Comparison of ENCODE assay signal across 16 cellular contexts in the genomic region with DNA sequence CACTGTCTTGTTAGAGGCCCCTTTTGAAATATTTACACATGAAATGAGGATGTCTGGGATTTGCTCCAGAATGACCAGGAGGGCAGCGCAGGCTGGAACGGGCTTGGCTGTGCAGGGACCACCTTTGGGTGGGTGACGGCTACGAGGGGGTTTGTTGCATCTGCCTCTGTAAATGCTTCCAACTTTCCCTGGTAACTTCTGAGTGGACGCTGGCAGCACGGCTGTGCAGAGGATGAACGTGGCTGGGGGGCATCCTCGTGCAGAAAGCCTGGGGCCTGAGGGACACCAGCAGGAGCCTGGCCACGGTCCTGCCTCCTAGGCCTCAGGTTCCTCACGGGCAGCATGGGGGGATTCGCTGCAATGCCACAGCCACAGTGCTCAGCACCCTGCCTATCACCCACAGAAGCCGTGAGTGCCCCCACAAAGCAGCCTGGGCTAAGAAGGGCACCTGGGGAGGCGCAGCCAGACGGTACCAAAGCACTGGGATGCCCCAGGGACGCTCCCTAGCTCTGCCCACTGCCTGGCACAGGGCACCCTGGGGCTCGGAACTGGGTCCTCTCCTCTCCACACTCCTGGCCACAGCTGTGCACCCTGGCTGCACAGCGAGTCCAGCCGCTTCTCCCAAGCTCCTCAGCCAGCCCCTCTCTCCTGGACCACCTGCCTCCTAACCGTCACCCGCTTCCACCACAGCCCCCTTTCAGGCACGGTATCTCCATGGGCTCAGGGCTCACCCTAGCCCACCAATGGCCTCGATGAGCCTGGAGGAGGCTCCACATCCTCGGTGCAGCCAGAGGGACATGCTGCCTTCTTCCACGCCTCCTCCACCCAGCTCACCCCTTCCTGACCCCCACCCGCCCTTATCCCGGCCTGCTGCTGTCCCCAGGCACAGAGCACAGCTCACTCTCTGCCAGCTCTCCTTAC. TPM values are rescaled to one million over a fixed set of nuclear protein-coding genes. Genes with fewer than 3 reads are reported as not detected.
DNase-seq lines count a peak whose midpoint lies in the region; TF ChIP-seq lines count a peak whose summit lies in the region.
"Had no signal": no experiment of that assay in that cellular context is flagged by ENCODE, and none has a peak within 500 bp of the region (broad histone marks: within the 10 kb centered on the region; RNA-seq: fewer than 3 reads in every experiment).

No MANE protein-coding gene starts in this region.

- intact Hi-C loops in CD14-positive monocyte (cut with micrococcal nuclease): no loop called here
- intact Hi-C loops in left ventricle myocardium inferior (cut with micrococcal nuclease): no loop called here

- peak overlapping the region in 6 of 7 donors; percentile 18 to 82 (median 68) for H3K27ac Mint-ChIP-seq in CD14-positive monocyte
- H3K27ac Mint-ChIP-seq in osteocyte (ENCODE audit: unreplicated experiment): peak overlapping the region; percentile 42
- H3K27ac Mint-ChIP-seq: B cell; T-helper 1 cell treated with Interleukin-12 subunit alpha and Interleukin-12 subunit beta and Interleukin-4 antibody, amounts not matched to agents 30 μg/mL and 1 μg/mL, for 36 hours had no signal

- no peaks in the 10 kb centered on the region for H3K9me3 Mint-ChIP-seq in CD14-positive monocyte
- H3K9me3 Mint-ChIP-seq in osteocyte (ENCODE audit: unreplicated experiment): no peaks in the 10 kb centered on the region
- H3K9me3 Mint-ChIP-seq: T-helper 1 cell treated with Interleukin-12 subunit alpha and Interleukin-12 subunit beta and Interleukin-4 antibody, amounts not matched to agents 30 μg/mL and 1 μg/mL, for 36 hours had no signal

- no peak for TF ChIP-seq CTCF in CD14-positive monocyte (IDR thresholded peaks at IDR 0.05)
- no peak for TF ChIP-seq CTCF in left ventricle myocardium inferior (IDR thresholded peaks at IDR 0.05; ENCODE audit: borderline replicate concordance)
- TF ChIP-seq CTCF in osteocyte (IDR thresholded peaks at IDR 0.05): no peak

- peak overlapping the region; percentile 88 for H3K27ac ChIP-seq in left ventricle myocardium inferior (replicated peaks)
- H3K27ac ChIP-seq: coronary artery, ovary had no signal

- peak; percentile 43 for DNase-seq in CD14-positive monocyte (ENCODE audit: low spot score)
- no peak for DNase-seq in NT2/D1 (ENCODE audit: low read depth, low spot score)
- DNase-seq in left ventricle myocardium inferior: peak; percentile 12
- DNase-seq in osteocyte (ENCODE audit: extremely low spot score, unreplicated experiment): no peak
- no peak for DNase-seq in activated gamma-delta T cell (lab: John Stamatoyannopoulos, UW)
- no peak for DNase-seq in NCI-H69 (lab: John Stamatoyannopoulos, UW)
- DNase-seq in SK-N-DZ (ENCODE audit: low spot score): no peak
- no peak for DNase-seq in NCI-H1930 (lab: John Stamatoyannopoulos, UW)
- DNase-seq: activated CD4-positive, alpha-beta T cell treated with anti-CD3 and anti-CD28 coated beads for 1 hour; DND-41 had no signal

- H3K27me3 ChIP-seq in NT2/D1 (ENCODE audit: insufficient read depth, insufficient read length): no peaks in the 10 kb centered on the region
- no peaks in the 10 kb centered on the region for H3K27me3 ChIP-seq in left ventricle myocardium inferior (ENCODE audit: low read depth)
- H3K27me3 ChIP-seq: esophagus muscularis mucosa, ovary had no signal

- no peaks in the 10 kb centered on the region for H3K9me3 ChIP-seq in NT2/D1 (ENCODE audit: insufficient read depth, low read length)
- no peaks in the 10 kb centered on the region for H3K9me3 ChIP-seq in left ventricle myocardium inferior (replicated peaks)
- H3K9me3 ChIP-seq: esophagus muscularis mucosa, ovary had no signal

- H3K4me3 Mint-ChIP-seq in CD14-positive monocyte: no peak overlapping the region
- no peak overlapping the region for H3K4me3 Mint-ChIP-seq in osteocyte (ENCODE audit: unreplicated experiment)
- H3K4me3 Mint-ChIP-seq: B cell; T-helper 1 cell treated with Interleukin-12 subunit alpha and Interleukin-12 subunit beta and Interleukin-4 antibody, amounts not matched to agents 30 μg/mL and 1 μg/mL, for 36 hours had no signal

- H3K4me1 Mint-ChIP-seq in CD14-positive monocyte (peaks cover 57% of the 10 kb centered on the region), osteocyte (ENCODE audit: unreplicated experiment) (peaks cover 48% of the 10 kb centered on the region)

- H3K4me3 ChIP-seq in NT2/D1 (ENCODE audit: insufficient read length, low read depth) (no peak overlapping the region), left ventricle myocardium inferior (no peak overlapping the region)
- H3K4me3 ChIP-seq: coronary artery, esophagus muscularis mucosa, lung, ovary had no signal

- H3K27me3 Mint-ChIP-seq in CD14-positive monocyte (ENCODE audit: low read depth in 3 of 3) (peaks cover 0 to 2% (median 0%) of the 10 kb centered on the region in 3 donors), osteocyte (ENCODE audit: unreplicated experiment) (no peaks in the 10 kb centered on the region)
- H3K27me3 Mint-ChIP-seq: B cell had no signal

- H3K36me3 ChIP-seq in NT2/D1 (ENCODE audit: insufficient read depth, insufficient read length, low read length): peaks cover 41% of the 10 kb centered on the region
- H3K36me3 ChIP-seq in left ventricle myocardium inferior: peaks cover 3% of the 10 kb centered on the region
- H3K36me3 ChIP-seq: ovary had no signal

- H3K4me1 ChIP-seq in NT2/D1 (ENCODE audit: insufficient read depth, insufficient read length) (peaks cover 27% of the 10 kb centered on the region), left ventricle myocardium inferior (peaks cover 95% of the 10 kb centered on the region)

- H3K9ac ChIP-seq in NT2/D1 (ENCODE audit: insufficient read length, low read depth): peak overlapping the region; percentile 9

- peaks cover 12 to 25% of the 10 kb centered on the region in 2 donors for H3K36me3 Mint-ChIP-seq in CD14-positive monocyte
- peaks cover 3% of the 10 kb centered on the region for H3K36me3 Mint-ChIP-seq in osteocyte (ENCODE audit: unreplicated experiment)

RNA-seq across cellular contexts. Expression of gene MLLT1, which starts 44.5 kb away (rescaled TPM):
- under 1 TPM; 0.65 to 0.99 TPM for polyA plus RNA-seq in CD14-positive monocyte
- total RNA-seq in left ventricle myocardium inferior (36.0 TPM), osteocyte (65.8 and 68.8 TPM in 2 replicates)
- polyA plus RNA-seq in SK-N-DZ (2014; cell fraction: cytosol; rRNA removed): 19.5 and 20.8 TPM in 2 replicates
- polyA plus RNA-seq in SK-N-DZ (2014; cell fraction: nucleus; rRNA removed): 29.7 and 33.5 TPM in 2 replicates

Comparison
In these comparisons a context has a peak if more than half of its experiments do, and no peak if none do; other contexts are left out.
1. DNase-seq: peak in CD14-positive monocyte (single experiment) and left ventricle myocardium inferior (single experiment); none in NT2/D1 (single experiment), osteocyte (single experiment), activated gamma-delta T cell (single experiment), NCI-H69 (single experiment), SK-N-DZ (single experiment) and NCI-H1930 (0 of 2).